1 cellular context compared by ENCODE assay signal in the genomic region with DNA sequence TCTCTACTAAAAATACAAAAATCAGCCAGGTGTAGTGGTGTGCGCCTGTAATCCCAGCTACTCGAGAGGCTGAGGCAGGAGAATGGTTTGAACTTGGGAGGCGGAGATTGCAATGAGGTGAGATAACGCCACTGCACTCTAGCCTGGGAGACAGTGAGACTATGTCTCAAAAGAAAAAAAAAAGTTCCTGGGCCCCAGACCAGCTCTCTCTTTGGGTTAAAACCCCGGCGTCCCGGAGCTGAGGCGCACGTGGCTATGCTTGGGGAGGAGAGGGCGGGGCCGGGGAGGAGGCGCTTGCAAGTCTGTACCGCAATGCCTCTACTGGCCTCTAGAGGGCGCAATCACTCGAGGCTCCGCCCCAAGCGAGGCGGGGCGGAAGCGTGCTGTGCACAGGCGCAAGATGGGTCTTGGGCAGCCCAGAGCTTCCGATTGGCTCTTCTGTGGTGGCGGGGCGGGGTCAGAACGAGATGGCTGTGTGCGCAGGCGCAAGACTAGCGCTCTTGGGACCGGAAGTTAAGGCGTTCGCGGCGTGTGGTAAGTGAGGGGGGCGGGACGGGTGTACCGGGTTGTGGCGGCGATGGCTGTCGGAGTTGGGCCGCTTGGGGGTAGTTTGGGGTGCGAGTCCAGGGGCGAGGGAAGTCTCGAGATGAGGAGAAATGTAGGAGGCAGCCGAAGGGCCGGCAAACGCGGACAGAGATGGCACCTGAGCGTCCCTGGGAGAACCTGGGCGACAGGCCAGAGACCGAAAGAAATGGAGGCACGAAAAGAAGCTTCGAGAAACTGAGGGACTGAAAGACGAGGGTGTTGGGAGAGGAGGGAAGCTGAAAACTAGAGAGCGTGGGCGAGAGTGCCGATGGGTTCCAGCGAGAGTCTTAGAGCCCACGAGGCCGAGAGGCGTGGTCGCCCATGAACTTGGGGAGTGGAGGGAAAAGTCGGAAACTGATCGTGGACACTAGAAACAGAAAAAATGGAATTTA.
A peak's percentile ranks its signal among the peaks of the same experiment; 100 is the strongest.
TF ChIP-seq lines count a peak whose summit lies in the region.

A gene with protein sequence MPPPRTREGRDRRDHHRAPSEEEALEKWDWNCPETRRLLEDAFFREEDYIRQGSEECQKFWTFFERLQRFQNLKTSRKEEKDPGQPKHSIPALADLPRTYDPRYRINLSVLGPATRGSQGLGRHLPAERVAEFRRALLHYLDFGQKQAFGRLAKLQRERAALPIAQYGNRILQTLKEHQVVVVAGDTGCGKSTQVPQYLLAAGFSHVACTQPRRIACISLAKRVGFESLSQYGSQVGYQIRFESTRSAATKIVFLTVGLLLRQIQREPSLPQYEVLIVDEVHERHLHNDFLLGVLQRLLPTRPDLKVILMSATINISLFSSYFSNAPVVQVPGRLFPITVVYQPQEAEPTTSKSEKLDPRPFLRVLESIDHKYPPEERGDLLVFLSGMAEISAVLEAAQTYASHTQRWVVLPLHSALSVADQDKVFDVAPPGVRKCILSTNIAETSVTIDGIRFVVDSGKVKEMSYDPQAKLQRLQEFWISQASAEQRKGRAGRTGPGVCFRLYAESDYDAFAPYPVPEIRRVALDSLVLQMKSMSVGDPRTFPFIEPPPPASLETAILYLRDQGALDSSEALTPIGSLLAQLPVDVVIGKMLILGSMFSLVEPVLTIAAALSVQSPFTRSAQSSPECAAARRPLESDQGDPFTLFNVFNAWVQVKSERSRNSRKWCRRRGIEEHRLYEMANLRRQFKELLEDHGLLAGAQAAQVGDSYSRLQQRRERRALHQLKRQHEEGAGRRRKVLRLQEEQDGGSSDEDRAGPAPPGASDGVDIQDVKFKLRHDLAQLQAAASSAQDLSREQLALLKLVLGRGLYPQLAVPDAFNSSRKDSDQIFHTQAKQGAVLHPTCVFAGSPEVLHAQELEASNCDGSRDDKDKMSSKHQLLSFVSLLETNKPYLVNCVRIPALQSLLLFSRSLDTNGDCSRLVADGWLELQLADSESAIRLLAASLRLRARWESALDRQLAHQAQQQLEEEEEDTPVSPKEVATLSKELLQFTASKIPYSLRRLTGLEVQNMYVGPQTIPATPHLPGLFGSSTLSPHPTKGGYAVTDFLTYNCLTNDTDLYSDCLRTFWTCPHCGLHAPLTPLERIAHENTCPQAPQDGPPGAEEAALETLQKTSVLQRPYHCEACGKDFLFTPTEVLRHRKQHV (plus strand): TSS at position 497 of the 977 bp plus-strand sequence. CDS start 3,716 bp downstream, outside the sequence.

TF ChIP-seq in K562, 482 proteins besides CTCF, POLR2A, EP300 and RAD21 (continued from another document and continues in another):
- TF ChIP-seq DDX20 (tag; IDR thresholded peaks at IDR 0.05; ENCODE audit: low read depth) (no peak), POLR3G (IDR thresholded peaks at IDR 0.05; ENCODE audit: extremely low read depth, insufficient read length, insufficient replicate concordance) (no peak), FOS (IDR thresholded peaks at IDR 0.05; ENCODE audit: extremely low read depth, insufficient read length) (peak; percentile 51), OTX1 (CRISPR knock-in tag; IDR thresholded peaks at IDR 0.05) (peak; percentile 71; the same call in 1 of the 2 replicates), ZNF780A (CRISPR knock-in tag; IDR thresholded peaks at IDR 0.05) (no peak), CREBBP (IDR thresholded peaks at IDR 0.05; ENCODE audit: low read depth, low read length) (no peak), SAFB (IDR thresholded peaks at IDR 0.05; ENCODE audit: borderline replicate concordance, low read depth, low read length) (no peak), MBD2 (IDR thresholded peaks at IDR 0.05; ENCODE audit: borderline replicate concordance, low read depth) (no peak), NFYB (IDR thresholded peaks at IDR 0.05; ENCODE audit: extremely low read depth, insufficient read length) (peak; percentile 87), C11orf30 (IDR thresholded peaks at IDR 0.05; ENCODE audit: low read depth) (0 out of 2 replicates have a peak, but pooled peaks have one; percentile 24), E2F3 (CRISPR knock-in tag; IDR thresholded peaks at IDR 0.05) (0 out of 2 replicates have a peak, but pooled peaks have one; percentile 54), TBL1XR1 (IDR thresholded peaks at IDR 0.05; ENCODE audit: low read length in 2 of 2) (peak; percentile 10 to 45; a peak in 2 of 4 replicates), GABPB1 (CRISPR knock-in tag; IDR thresholded peaks at IDR 0.05) (peak; percentile 93), CAMTA2 (CRISPR knock-in tag; conservative IDR thresholded peaks at IDR 0.05) (no peak), POLR2B (IDR thresholded peaks at IDR 0.05; ENCODE audit: low read depth, partially characterized antibody) (peak; percentile 88), STAT5A (IDR thresholded peaks at IDR 0.05; ENCODE audit: borderline replicate concordance, low read length) (no peak)
- TF ChIP-seq, protein P1, sequence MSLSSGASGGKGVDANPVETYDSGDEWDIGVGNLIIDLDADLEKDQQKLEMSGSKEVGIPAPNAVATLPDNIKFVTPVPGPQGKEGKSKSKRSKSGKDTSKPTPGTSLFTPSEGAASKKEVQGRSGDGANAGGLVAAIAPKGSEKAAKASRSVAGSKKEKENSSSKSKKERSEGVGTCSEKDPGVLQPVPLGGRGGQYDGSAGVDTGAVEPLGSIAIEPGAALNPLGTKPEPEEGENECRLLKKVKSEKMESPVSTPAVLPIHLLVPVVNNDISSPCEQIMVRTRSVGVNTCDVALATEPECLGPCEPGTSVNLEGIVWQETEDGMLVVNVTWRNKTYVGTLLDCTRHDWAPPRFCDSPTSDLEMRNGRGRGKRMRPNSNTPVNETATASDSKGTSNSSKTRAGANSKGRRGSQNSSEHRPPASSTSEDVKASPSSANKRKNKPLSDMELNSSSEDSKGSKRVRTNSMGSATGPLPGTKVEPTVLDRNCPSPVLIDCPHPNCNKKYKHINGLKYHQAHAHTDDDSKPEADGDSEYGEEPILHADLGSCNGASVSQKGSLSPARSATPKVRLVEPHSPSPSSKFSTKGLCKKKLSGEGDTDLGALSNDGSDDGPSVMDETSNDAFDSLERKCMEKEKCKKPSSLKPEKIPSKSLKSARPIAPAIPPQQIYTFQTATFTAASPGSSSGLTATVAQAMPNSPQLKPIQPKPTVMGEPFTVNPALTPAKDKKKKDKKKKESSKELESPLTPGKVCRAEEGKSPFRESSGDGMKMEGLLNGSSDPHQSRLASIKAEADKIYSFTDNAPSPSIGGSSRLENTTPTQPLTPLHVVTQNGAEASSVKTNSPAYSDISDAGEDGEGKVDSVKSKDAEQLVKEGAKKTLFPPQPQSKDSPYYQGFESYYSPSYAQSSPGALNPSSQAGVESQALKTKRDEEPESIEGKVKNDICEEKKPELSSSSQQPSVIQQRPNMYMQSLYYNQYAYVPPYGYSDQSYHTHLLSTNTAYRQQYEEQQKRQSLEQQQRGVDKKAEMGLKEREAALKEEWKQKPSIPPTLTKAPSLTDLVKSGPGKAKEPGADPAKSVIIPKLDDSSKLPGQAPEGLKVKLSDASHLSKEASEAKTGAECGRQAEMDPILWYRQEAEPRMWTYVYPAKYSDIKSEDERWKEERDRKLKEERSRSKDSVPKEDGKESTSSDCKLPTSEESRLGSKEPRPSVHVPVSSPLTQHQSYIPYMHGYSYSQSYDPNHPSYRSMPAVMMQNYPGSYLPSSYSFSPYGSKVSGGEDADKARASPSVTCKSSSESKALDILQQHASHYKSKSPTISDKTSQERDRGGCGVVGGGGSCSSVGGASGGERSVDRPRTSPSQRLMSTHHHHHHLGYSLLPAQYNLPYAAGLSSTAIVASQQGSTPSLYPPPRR (CRISPR knock-in tag; IDR thresholded peaks at IDR 0.05; ENCODE audit: borderline replicate concordance) = no peak
- TF ChIP-seq, protein P2, sequence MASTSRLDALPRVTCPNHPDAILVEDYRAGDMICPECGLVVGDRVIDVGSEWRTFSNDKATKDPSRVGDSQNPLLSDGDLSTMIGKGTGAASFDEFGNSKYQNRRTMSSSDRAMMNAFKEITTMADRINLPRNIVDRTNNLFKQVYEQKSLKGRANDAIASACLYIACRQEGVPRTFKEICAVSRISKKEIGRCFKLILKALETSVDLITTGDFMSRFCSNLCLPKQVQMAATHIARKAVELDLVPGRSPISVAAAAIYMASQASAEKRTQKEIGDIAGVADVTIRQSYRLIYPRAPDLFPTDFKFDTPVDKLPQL (IDR thresholded peaks at IDR 0.05; ENCODE audit: extremely low read depth, insufficient read length) = no peak
- TF ChIP-seq, protein P3, sequence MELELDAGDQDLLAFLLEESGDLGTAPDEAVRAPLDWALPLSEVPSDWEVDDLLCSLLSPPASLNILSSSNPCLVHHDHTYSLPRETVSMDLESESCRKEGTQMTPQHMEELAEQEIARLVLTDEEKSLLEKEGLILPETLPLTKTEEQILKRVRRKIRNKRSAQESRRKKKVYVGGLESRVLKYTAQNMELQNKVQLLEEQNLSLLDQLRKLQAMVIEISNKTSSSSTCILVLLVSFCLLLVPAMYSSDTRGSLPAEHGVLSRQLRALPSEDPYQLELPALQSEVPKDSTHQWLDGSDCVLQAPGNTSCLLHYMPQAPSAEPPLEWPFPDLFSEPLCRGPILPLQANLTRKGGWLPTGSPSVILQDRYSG (tag; conservative IDR thresholded peaks at IDR 0.05; ENCODE audit: low read depth) = peak; percentile 59; the same call in 1 of the 2 replicates
- TF ChIP-seq, protein P4, sequence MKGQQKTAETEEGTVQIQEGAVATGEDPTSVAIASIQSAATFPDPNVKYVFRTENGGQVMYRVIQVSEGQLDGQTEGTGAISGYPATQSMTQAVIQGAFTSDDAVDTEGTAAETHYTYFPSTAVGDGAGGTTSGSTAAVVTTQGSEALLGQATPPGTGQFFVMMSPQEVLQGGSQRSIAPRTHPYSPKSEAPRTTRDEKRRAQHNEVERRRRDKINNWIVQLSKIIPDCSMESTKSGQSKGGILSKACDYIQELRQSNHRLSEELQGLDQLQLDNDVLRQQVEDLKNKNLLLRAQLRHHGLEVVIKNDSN (CRISPR knock-in tag; IDR thresholded peaks at IDR 0.05) = peak; percentile 74
- TF ChIP-seq, protein P5, sequence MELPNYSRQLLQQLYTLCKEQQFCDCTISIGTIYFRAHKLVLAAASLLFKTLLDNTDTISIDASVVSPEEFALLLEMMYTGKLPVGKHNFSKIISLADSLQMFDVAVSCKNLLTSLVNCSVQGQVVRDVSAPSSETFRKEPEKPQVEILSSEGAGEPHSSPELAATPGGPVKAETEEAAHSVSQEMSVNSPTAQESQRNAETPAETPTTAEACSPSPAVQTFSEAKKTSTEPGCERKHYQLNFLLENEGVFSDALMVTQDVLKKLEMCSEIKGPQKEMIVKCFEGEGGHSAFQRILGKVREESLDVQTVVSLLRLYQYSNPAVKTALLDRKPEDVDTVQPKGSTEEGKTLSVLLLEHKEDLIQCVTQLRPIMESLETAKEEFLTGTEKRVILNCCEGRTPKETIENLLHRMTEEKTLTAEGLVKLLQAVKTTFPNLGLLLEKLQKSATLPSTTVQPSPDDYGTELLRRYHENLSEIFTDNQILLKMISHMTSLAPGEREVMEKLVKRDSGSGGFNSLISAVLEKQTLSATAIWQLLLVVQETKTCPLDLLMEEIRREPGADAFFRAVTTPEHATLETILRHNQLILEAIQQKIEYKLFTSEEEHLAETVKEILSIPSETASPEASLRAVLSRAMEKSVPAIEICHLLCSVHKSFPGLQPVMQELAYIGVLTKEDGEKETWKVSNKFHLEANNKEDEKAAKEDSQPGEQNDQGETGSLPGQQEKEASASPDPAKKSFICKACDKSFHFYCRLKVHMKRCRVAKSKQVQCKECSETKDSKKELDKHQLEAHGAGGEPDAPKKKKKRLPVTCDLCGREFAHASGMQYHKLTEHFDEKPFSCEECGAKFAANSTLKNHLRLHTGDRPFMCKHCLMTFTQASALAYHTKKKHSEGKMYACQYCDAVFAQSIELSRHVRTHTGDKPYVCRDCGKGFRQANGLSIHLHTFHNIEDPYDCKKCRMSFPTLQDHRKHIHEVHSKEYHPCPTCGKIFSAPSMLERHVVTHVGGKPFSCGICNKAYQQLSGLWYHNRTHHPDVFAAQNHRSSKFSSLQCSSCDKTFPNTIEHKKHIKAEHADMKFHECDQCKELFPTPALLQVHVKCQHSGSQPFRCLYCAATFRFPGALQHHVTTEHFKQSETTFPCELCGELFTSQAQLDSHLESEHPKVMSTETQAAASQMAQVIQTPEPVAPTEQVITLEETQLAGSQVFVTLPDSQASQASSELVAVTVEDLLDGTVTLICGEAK (IDR thresholded peaks at IDR 0.05) = peak; percentile 75
- TF ChIP-seq, protein P5 (CRISPR knock-in tag; IDR thresholded peaks at IDR 0.05) = no peak
